ENCODE assay signal across 23 cellular contexts in the genomic region with DNA sequence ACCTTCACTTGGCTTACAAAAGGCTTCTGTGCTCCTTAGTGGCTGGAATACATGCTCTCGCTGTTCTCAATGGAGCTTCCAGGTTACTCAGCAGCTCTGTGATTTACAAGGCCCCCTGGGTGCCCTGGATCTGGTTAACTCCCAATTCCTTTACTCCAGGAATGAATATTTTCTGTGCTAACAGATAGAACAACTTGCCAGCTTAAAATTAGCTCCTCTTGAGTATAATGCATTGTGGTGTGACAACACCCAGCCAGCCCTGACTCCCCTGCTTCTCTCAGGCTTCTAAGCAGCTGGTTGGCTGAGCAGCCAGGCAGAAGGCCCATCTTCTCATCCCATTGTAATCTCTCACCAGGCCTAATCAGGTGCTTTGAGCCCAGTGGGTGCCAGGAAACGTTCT.
A peak's percentile ranks its signal among the peaks of the same experiment; 100 is the strongest.
DNase-seq lines count a peak whose midpoint lies in the region; ATAC-seq and TF ChIP-seq lines count a peak whose summit lies in the region.
"Had no signal": no experiment of that assay in that cellular context is flagged by ENCODE, and none has a peak within 500 bp of the region (broad histone marks: within the 10 kb centered on the region; RNA-seq: fewer than 3 reads in every experiment).

No MANE protein-coding gene starts in this region.

- H3K4me1 ChIP-seq in endodermal cell (ENCODE audit: control insufficient read depth, insufficient read depth, low read length) (peaks cover 3% of the 10 kb centered on the region), mesenchymal stem cell (ENCODE audit: control insufficient read depth, insufficient read depth, low read depth, low read length) (no peaks in the 10 kb centered on the region)
- H3K4me1 ChIP-seq: A549 had no signal

- H3K18ac ChIP-seq in mesenchymal stem cell (ENCODE audit: low read depth in 1 of 2, low read length in 2 of 2) = no peak overlapping the region

- H3K9me3 ChIP-seq in endodermal cell (ENCODE audit: control insufficient read depth, low read length) = peaks cover 9% of the 10 kb centered on the region
- H3K9me3 ChIP-seq in mesenchymal stem cell (ENCODE audit: control insufficient read depth, low read length) = no peaks in the 10 kb centered on the region
- H3K9me3 ChIP-seq: A549, esophagus squamous epithelium, SJCRH30 had no signal

- DNase-seq in activated T-cell treated with anti-CD3 and anti-CD28 coated beads, Interleukin-2, amount 50 U/mL, for 24 hours = no peak
- no peak for DNase-seq in activated T-cell treated with anti-CD3 and anti-CD28 coated beads, Interleukin-2, amount 50 U/mL, for 4 hours
- DNase-seq in endodermal cell = peak; percentile 87
- no peak for DNase-seq in mesenchymal stem cell
- no peak for DNase-seq in NCI-H1694 (lab: John Stamatoyannopoulos, UW)
- DNase-seq: activated naive CD4-positive, alpha-beta T cell treated with anti-CD3 and anti-CD28 coated beads, Interleukin-2, amount 50 U/mL, for 16 hours; CD4-positive, CD25-positive, alpha-beta regulatory T cell; dermis blood vessel endothelial cell; DND-41; esophagus squamous epithelium; hippocampal formation; KG1; left colon; NCI-H1092; SJCRH30 had no signal

- H3K36me3 Mint-ChIP-seq in activated T-cell treated with anti-CD3 and anti-CD28 coated beads, Interleukin-2, amount 50 U/mL, for 24 hours (ENCODE audit: low read depth) = no peaks in the 10 kb centered on the region
- no peaks in the 10 kb centered on the region for H3K36me3 Mint-ChIP-seq in activated T-cell treated with anti-CD3 and anti-CD28 coated beads, Interleukin-2, amount 50 U/mL, for 4 hours (ENCODE audit: insufficient read depth)
- H3K36me3 Mint-ChIP-seq in endodermal cell (ENCODE audit: low read depth) = no peaks in the 10 kb centered on the region
- H3K36me3 Mint-ChIP-seq: brain; CD4-positive, CD25-positive, alpha-beta regulatory T cell had no signal

- H2BK12ac ChIP-seq in mesenchymal stem cell (ENCODE audit: low read length in 2 of 2) = peak overlapping the region in 1 of 2 experiments; percentile 12

- no peaks in the 10 kb centered on the region for H3K4me1 Mint-ChIP-seq in activated T-cell treated with anti-CD3 and anti-CD28 coated beads, Interleukin-2, amount 50 U/mL, for 24 hours (ENCODE audit: low read depth)
- no peaks in the 10 kb centered on the region for H3K4me1 Mint-ChIP-seq in activated T-cell treated with anti-CD3 and anti-CD28 coated beads, Interleukin-2, amount 50 U/mL, for 4 hours (ENCODE audit: low read depth)
- peaks cover 31% of the 10 kb centered on the region for H3K4me1 Mint-ChIP-seq in endodermal cell
- H3K4me1 Mint-ChIP-seq: CD4-positive, CD25-positive, alpha-beta regulatory T cell had no signal

- no peak overlapping the region for H4K8ac ChIP-seq in mesenchymal stem cell (ENCODE audit: low read length)

- no peak overlapping the region for H3K14ac ChIP-seq in mesenchymal stem cell (ENCODE audit: low read length in 2 of 2)

- no peak overlapping the region for H3K23ac ChIP-seq in mesenchymal stem cell (ENCODE audit: low read length in 2 of 2)

- H3K79me1 ChIP-seq in mesenchymal stem cell (replicated peaks; ENCODE audit: low read length, poor library complexity, severe bottlenecking) = no peaks in the 10 kb centered on the region

- no peak overlapping the region for H2AFZ ChIP-seq in mesenchymal stem cell (ENCODE audit: low read depth, low read length)

- WGBS in endodermal cell (ENCODE audit: insufficient coverage in 1 of 2, insufficient read length in 1 of 2), 2 experiments = 40 to 71% methylated on average over 1 to 2 of the region's 2 CpGs
- 61% methylated on average over 2 of the region's 2 CpGs for WGBS in mesenchymal stem cell

- no peak overlapping the region for H3K4ac ChIP-seq in mesenchymal stem cell (ENCODE audit: low read depth in 1 of 2, low read length in 2 of 2)

- no peak overlapping the region for H3K4me2 ChIP-seq in mesenchymal stem cell (ENCODE audit: low read length, poor library complexity, severe bottlenecking)
- H3K4me2 ChIP-seq: A549 had no signal

- H3K4me3 ChIP-seq in endodermal cell (ENCODE audit: low read length) (no peak overlapping the region), mesenchymal stem cell (ENCODE audit: insufficient read depth in 1 of 2, low read depth in 1 of 2, low read length in 2 of 2) (no peak overlapping the region)
- H3K4me3 ChIP-seq: A549, esophagus squamous epithelium, SJCRH30 had no signal

- no peak overlapping the region for H2AK5ac ChIP-seq in mesenchymal stem cell (ENCODE audit: low read length, severe bottlenecking)

- H3K27ac Mint-ChIP-seq in activated T-cell treated with anti-CD3 and anti-CD28 coated beads, Interleukin-2, amount 50 U/mL, for 24 hours = peak overlapping the region; percentile 4
- peak overlapping the region; percentile 91 for H3K27ac Mint-ChIP-seq in endodermal cell
- H3K27ac Mint-ChIP-seq: CD4-positive, CD25-positive, alpha-beta regulatory T cell; progenitor cell of endocrine pancreas; stimulated activated naive CD8-positive, alpha-beta T cell treated with anti-CD3 and anti-CD28 coated beads, Interleukin-15, Interleukin-2, amounts not matched to agents 100 ng/mL and 50 ng/mL, for 24 hours; T-helper 2 cell treated with Interferon-gamma antibody and Interleukin-4, amounts not matched to agents 5 μg/mL and 100 μg/mL, for 36 hours had no signal

- no peak overlapping the region for H3K9ac ChIP-seq in endodermal cell (ENCODE audit: extremely low read depth, low read length, poor library complexity, severe bottlenecking)
- no peak overlapping the region for H3K9ac ChIP-seq in mesenchymal stem cell (ENCODE audit: low read length)

- no peaks in the 10 kb centered on the region for H3K27me3 Mint-ChIP-seq in activated T-cell treated with anti-CD3 and anti-CD28 coated beads, Interleukin-2, amount 50 U/mL, for 24 hours
- no peaks in the 10 kb centered on the region for H3K27me3 Mint-ChIP-seq in activated T-cell treated with anti-CD3 and anti-CD28 coated beads, Interleukin-2, amount 50 U/mL, for 4 hours (ENCODE audit: low read depth)
- peaks cover 6% of the 10 kb centered on the region for H3K27me3 Mint-ChIP-seq in endodermal cell (ENCODE audit: insufficient read depth)
- H3K27me3 Mint-ChIP-seq: brain; stimulated activated naive CD8-positive, alpha-beta T cell treated with anti-CD3 and anti-CD28 coated beads, Interleukin-15, Interleukin-2, amounts not matched to agents 100 ng/mL and 50 ng/mL, for 24 hours had no signal

- no peak for TF ChIP-seq CTCF in endodermal cell (conservative IDR thresholded peaks at IDR 0.05)

- no peaks in the 10 kb centered on the region for H3K27me3 ChIP-seq in endodermal cell (ENCODE audit: control insufficient read depth, insufficient read depth, low read length, poor library complexity, severe bottlenecking)
- no peaks in the 10 kb centered on the region for H3K27me3 ChIP-seq in mesenchymal stem cell (ENCODE audit: control insufficient read depth in 1 of 2, insufficient read depth in 1 of 2, low read length in 2 of 2)
- H3K27me3 ChIP-seq: esophagus squamous epithelium, SJCRH30 had no signal

- H3K36me3 ChIP-seq in endodermal cell (ENCODE audit: control insufficient read depth, insufficient read depth, low read length) (no peaks in the 10 kb centered on the region), mesenchymal stem cell (ENCODE audit: control insufficient read depth in 1 of 2, insufficient read depth in 2 of 2, low read depth in 1 of 2, low read length in 2 of 2) (no peaks in the 10 kb centered on the region)
- H3K36me3 ChIP-seq: esophagus squamous epithelium, SJCRH30 had no signal

- H3K4me3 Mint-ChIP-seq in activated T-cell treated with anti-CD3 and anti-CD28 coated beads, Interleukin-2, amount 50 U/mL, for 24 hours = no peak overlapping the region
- no peak overlapping the region for H3K4me3 Mint-ChIP-seq in activated T-cell treated with anti-CD3 and anti-CD28 coated beads, Interleukin-2, amount 50 U/mL, for 4 hours
- no peak overlapping the region for H3K4me3 Mint-ChIP-seq in endodermal cell
- H3K4me3 Mint-ChIP-seq: brain; CD4-positive, CD25-positive, alpha-beta regulatory T cell; stimulated activated naive CD8-positive, alpha-beta T cell treated with anti-CD3 and anti-CD28 coated beads, Interleukin-15, Interleukin-2, amounts not matched to agents 100 ng/mL and 50 ng/mL, for 24 hours; T-helper 2 cell treated with Interferon-gamma antibody and Interleukin-4, amounts not matched to agents 5 μg/mL and 100 μg/mL, for 36 hours had no signal

- H3K27ac ChIP-seq in endodermal cell (ENCODE audit: low read depth, low read length) = no peak overlapping the region
- no peak overlapping the region for H3K27ac ChIP-seq in mesenchymal stem cell (ENCODE audit: low read length, poor library complexity, severe bottlenecking)
- H3K27ac ChIP-seq: A549, esophagus squamous epithelium, SJCRH30 had no signal

- ATAC-seq in activated T-cell treated with anti-CD3 and anti-CD28 coated beads, Interleukin-2, amount 50 U/mL, for 4 hours = no peak
- ATAC-seq in GM21737 (IDR thresholded peaks at IDR 0.05; ENCODE audit: unreplicated experiment) (no peak), GM21723 (IDR thresholded peaks at IDR 0.05; ENCODE audit: unreplicated experiment) (no peak), HG02981 (IDR thresholded peaks at IDR 0.05; ENCODE audit: unreplicated experiment) (no peak)
- ATAC-seq: A549, left colon had no signal

- no peaks in the 10 kb centered on the region for H3K9me3 Mint-ChIP-seq in activated T-cell treated with anti-CD3 and anti-CD28 coated beads, Interleukin-2, amount 50 U/mL, for 24 hours
- H3K9me3 Mint-ChIP-seq in activated T-cell treated with anti-CD3 and anti-CD28 coated beads, Interleukin-2, amount 50 U/mL, for 4 hours = no peaks in the 10 kb centered on the region
- peaks cover 4% of the 10 kb centered on the region for H3K9me3 Mint-ChIP-seq in endodermal cell
- H3K9me3 Mint-ChIP-seq: stimulated activated naive CD8-positive, alpha-beta T cell treated with anti-CD3 and anti-CD28 coated beads, Interleukin-15, Interleukin-2, amounts not matched to agents 100 ng/mL and 50 ng/mL, for 24 hours; T-helper 2 cell treated with Interferon-gamma antibody and Interleukin-4, amounts not matched to agents 5 μg/mL and 100 μg/mL, for 36 hours had no signal

- H2BK120ac ChIP-seq in mesenchymal stem cell (ENCODE audit: low read depth, low read length) = no peak overlapping the region

- H2BK5ac ChIP-seq in mesenchymal stem cell (ENCODE audit: low read depth, low read length, poor library complexity, severe bottlenecking) = no peak overlapping the region

- H4K91ac ChIP-seq in mesenchymal stem cell (ENCODE audit: low read length) = no peak overlapping the region

- peak overlapping the region; percentile 9 for H2BK15ac ChIP-seq in mesenchymal stem cell (ENCODE audit: low read depth, poor library complexity, severe bottlenecking)
